Comparison of ENCODE assay signal across 1 cellular context in the genomic region with DNA sequence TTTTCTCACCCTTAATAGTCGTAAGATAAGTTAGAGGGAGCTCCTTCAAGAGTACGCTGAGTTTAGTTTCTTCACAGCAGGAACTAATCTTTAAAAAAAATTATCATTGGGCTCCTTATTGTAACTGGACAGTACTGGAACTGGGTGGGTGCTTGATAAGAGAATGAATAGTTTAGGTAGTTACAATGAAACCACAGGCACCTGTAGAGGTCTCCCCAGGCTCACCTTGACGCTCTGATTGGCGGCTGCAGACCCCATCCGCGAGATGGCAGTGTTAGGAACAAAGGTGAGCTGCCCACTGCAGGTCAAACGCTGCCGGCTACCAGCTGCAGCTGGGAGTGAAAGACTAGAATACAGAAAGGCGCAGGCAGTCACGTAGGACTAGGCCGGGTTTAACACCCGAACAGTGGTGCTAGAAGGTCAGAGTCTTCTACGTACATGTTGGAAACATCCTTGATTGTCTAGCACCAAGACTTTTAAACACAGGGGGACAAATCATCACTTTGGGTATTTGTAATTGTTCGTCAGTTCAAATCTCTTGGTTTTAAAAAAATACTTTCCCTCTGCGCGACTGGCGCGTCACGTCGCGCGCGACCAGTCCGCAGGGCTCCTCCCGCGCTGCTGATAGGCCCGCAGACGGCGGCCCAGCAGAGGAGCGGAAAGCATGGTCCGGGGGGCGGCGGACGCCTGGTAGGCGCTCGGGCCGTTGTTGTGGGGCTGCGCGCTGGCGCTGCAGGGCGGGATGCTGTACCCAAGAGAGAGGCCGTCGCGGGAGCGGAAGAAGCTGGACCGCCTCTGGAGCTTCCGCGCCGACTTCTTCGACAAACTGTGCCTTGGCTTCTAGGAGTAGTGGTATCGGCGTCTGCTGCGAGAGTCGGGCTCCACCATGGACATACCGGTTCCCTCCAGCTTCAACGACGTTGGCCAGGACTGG.
A peak's percentile ranks its signal among the peaks of the same experiment; 100 is the strongest.
TF ChIP-seq lines count a peak whose summit lies in the region.

No MANE protein-coding gene starts in this region.

TF ChIP-seq in HepG2, 621 proteins besides CTCF, POLR2A, EP300 and RAD21 (continued from another document and continues in another):
- TF ChIP-seq, protein P1, sequence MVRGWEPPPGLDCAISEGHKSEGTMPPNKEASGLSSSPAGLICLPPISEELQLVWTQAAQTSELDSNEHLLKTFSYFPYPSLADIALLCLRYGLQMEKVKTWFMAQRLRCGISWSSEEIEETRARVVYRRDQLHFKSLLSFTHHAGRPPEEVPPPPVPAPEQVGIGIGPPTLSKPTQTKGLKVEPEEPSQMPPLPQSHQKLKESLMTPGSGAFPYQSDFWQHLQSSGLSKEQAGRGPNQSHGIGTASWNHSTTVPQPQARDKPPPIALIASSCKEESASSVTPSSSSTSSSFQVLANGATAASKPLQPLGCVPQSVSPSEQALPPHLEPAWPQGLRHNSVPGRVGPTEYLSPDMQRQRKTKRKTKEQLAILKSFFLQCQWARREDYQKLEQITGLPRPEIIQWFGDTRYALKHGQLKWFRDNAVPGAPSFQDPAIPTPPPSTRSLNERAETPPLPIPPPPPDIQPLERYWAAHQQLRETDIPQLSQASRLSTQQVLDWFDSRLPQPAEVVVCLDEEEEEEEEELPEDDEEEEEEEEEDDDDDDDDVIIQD (CRISPR knock-in tag; IDR thresholded peaks at IDR 0.05; ENCODE audit: low read depth), result no peak
- TF ChIP-seq, protein P2, sequence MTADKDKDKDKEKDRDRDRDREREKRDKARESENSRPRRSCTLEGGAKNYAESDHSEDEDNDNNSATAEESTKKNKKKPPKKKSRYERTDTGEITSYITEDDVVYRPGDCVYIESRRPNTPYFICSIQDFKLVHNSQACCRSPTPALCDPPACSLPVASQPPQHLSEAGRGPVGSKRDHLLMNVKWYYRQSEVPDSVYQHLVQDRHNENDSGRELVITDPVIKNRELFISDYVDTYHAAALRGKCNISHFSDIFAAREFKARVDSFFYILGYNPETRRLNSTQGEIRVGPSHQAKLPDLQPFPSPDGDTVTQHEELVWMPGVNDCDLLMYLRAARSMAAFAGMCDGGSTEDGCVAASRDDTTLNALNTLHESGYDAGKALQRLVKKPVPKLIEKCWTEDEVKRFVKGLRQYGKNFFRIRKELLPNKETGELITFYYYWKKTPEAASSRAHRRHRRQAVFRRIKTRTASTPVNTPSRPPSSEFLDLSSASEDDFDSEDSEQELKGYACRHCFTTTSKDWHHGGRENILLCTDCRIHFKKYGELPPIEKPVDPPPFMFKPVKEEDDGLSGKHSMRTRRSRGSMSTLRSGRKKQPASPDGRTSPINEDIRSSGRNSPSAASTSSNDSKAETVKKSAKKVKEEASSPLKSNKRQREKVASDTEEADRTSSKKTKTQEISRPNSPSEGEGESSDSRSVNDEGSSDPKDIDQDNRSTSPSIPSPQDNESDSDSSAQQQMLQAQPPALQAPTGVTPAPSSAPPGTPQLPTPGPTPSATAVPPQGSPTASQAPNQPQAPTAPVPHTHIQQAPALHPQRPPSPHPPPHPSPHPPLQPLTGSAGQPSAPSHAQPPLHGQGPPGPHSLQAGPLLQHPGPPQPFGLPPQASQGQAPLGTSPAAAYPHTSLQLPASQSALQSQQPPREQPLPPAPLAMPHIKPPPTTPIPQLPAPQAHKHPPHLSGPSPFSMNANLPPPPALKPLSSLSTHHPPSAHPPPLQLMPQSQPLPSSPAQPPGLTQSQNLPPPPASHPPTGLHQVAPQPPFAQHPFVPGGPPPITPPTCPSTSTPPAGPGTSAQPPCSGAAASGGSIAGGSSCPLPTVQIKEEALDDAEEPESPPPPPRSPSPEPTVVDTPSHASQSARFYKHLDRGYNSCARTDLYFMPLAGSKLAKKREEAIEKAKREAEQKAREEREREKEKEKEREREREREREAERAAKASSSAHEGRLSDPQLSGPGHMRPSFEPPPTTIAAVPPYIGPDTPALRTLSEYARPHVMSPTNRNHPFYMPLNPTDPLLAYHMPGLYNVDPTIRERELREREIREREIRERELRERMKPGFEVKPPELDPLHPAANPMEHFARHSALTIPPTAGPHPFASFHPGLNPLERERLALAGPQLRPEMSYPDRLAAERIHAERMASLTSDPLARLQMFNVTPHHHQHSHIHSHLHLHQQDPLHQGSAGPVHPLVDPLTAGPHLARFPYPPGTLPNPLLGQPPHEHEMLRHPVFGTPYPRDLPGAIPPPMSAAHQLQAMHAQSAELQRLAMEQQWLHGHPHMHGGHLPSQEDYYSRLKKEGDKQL (CRISPR knock-in tag; IDR thresholded peaks at IDR 0.05; ENCODE audit: low read depth), result no peak
- TF ChIP-seq PLRG1 (conservative IDR thresholded peaks at IDR 0.05), result no peak
- TF ChIP-seq JARID2 (CRISPR knock-in tag; IDR thresholded peaks at IDR 0.05; ENCODE audit: insufficient replicate concordance), result no peak
- no peak for TF ChIP-seq ZC3H4 (CRISPR knock-in tag; IDR thresholded peaks at IDR 0.05; ENCODE audit: borderline replicate concordance)
- no peak for TF ChIP-seq ZNF354B (CRISPR knock-in tag; IDR thresholded peaks at IDR 0.05)
- peak; percentile 66 for TF ChIP-seq KAT8 (CRISPR knock-in tag; IDR thresholded peaks at IDR 0.05)
- peak; percentile 61; the same call in 1 of the 2 replicates for TF ChIP-seq ZNF788 (CRISPR knock-in tag; IDR thresholded peaks at IDR 0.05; ENCODE audit: borderline replicate concordance)
- peak; percentile 81; the same call in 1 of the 2 replicates for TF ChIP-seq ZNF44 (CRISPR knock-in tag; IDR thresholded peaks at IDR 0.05)
- TF ChIP-seq ZNF34 (CRISPR knock-in tag; IDR thresholded peaks at IDR 0.05; ENCODE audit: borderline replicate concordance), result no peak
- peak; percentile 84 for TF ChIP-seq ZNF501 (CRISPR knock-in tag; IDR thresholded peaks at IDR 0.05)
- peak; percentile 76; the same call in 1 of the 2 replicates for TF ChIP-seq ARNT2 (CRISPR knock-in tag; IDR thresholded peaks at IDR 0.05; ENCODE audit: low read depth)
- TF ChIP-seq REXO4 (CRISPR knock-in tag; IDR thresholded peaks at IDR 0.05; ENCODE audit: borderline replicate concordance), result no peak
- TF ChIP-seq HNRNPH1 (optimal IDR thresholded peaks at IDR 0.05; ENCODE audit: low read depth, low read length), result no peak
- peak; percentile 82 for TF ChIP-seq CREB1 (IDR thresholded peaks at IDR 0.05)
- peak; percentile 79; the same call in 1 of the 2 replicates for TF ChIP-seq CREB1 (CRISPR knock-in tag; IDR thresholded peaks at IDR 0.05)
- TF ChIP-seq ZFAT (CRISPR knock-in tag; conservative IDR thresholded peaks at IDR 0.05), result no peak
- no peak for TF ChIP-seq ZNF703 (CRISPR knock-in tag; IDR thresholded peaks at IDR 0.05; ENCODE audit: borderline replicate concordance)
- TF ChIP-seq ERF (CRISPR knock-in tag; IDR thresholded peaks at IDR 0.05), result peak; percentile 39; the same call in 1 of the 2 replicates
- no peak; the same call in 1 of the 2 replicates for TF ChIP-seq HIVEP1 (CRISPR knock-in tag; IDR thresholded peaks at IDR 0.05)
- TF ChIP-seq SUZ12 (IDR thresholded peaks at IDR 0.05; ENCODE audit: low read depth, low read length), result no peak
- peak; percentile 29; the same call in 1 of the 2 replicates for TF ChIP-seq ZNF263 (CRISPR knock-in tag; IDR thresholded peaks at IDR 0.05)
- TF ChIP-seq SAP130 (CRISPR knock-in tag; IDR thresholded peaks at IDR 0.05; ENCODE audit: low read depth), result peak; percentile 70
- TF ChIP-seq HNF4G (IDR thresholded peaks at IDR 0.05; ENCODE audit: borderline replicate concordance, low read depth, low read length), result no peak; the same call in 1 of the 2 replicates
- TF ChIP-seq HNF4G (CRISPR knock-in tag; IDR thresholded peaks at IDR 0.05; ENCODE audit: borderline replicate concordance, low read depth), result no peak
- TF ChIP-seq, protein P3, sequence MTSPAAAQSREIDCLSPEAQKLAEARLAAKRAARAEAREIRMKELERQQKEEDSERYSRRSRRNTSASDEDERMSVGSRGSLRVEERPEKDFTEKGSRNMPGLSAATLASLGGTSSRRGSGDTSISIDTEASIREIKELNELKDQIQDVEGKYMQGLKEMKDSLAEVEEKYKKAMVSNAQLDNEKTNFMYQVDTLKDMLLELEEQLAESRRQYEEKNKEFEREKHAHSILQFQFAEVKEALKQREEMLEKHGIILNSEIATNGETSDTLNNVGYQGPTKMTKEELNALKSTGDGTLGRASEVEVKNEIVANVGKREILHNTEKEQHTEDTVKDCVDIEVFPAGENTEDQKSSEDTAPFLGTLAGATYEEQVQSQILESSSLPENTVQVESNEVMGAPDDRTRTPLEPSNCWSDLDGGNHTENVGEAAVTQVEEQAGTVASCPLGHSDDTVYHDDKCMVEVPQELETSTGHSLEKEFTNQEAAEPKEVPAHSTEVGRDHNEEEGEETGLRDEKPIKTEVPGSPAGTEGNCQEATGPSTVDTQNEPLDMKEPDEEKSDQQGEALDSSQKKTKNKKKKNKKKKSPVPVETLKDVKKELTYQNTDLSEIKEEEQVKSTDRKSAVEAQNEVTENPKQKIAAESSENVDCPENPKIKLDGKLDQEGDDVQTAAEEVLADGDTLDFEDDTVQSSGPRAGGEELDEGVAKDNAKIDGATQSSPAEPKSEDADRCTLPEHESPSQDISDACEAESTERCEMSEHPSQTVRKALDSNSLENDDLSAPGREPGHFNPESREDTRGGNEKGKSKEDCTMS (CRISPR knock-in tag; conservative IDR thresholded peaks at IDR 0.05), result no peak
- TF ChIP-seq MAZ (IDR thresholded peaks at IDR 0.05; ENCODE audit: borderline replicate concordance, low read depth, low read length), result no peak
- TF ChIP-seq MAZ (CRISPR knock-in tag; IDR thresholded peaks at IDR 0.05; ENCODE audit: low read depth), result peak; percentile 17; the same call in 1 of the 2 replicates
- TF ChIP-seq, protein P4, sequence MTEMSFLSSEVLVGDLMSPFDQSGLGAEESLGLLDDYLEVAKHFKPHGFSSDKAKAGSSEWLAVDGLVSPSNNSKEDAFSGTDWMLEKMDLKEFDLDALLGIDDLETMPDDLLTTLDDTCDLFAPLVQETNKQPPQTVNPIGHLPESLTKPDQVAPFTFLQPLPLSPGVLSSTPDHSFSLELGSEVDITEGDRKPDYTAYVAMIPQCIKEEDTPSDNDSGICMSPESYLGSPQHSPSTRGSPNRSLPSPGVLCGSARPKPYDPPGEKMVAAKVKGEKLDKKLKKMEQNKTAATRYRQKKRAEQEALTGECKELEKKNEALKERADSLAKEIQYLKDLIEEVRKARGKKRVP (CRISPR knock-in tag; IDR thresholded peaks at IDR 0.05), result no peak
- TF ChIP-seq SRSF4 (IDR thresholded peaks at IDR 0.05; ENCODE audit: low read depth, low read length, poor library complexity, severe bottlenecking), result no peak
- TF ChIP-seq PAWR (CRISPR knock-in tag; IDR thresholded peaks at IDR 0.05; ENCODE audit: borderline replicate concordance), result no peak
- no peak for TF ChIP-seq ZNF839 (CRISPR knock-in tag; IDR thresholded peaks at IDR 0.05; ENCODE audit: borderline replicate concordance)
- TF ChIP-seq, protein P5, sequence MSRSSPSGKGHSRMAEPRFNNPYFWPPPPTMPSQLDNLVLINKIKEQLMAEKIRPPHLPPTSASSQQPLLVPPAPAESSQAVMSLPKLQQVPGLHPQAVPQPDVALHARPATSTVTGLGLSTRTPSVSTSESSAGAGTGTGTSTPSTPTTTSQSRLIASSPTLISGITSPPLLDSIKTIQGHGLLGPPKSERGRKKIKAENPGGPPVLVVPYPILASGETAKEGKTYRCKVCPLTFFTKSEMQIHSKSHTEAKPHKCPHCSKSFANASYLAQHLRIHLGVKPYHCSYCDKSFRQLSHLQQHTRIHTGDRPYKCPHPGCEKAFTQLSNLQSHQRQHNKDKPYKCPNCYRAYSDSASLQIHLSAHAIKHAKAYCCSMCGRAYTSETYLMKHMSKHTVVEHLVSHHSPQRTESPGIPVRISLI (CRISPR knock-in tag; IDR thresholded peaks at IDR 0.05; ENCODE audit: borderline replicate concordance), result no peak
- no peak for TF ChIP-seq ZKSCAN8 (CRISPR knock-in tag; IDR thresholded peaks at IDR 0.05; ENCODE audit: borderline replicate concordance)
- TF ChIP-seq, protein P6, sequence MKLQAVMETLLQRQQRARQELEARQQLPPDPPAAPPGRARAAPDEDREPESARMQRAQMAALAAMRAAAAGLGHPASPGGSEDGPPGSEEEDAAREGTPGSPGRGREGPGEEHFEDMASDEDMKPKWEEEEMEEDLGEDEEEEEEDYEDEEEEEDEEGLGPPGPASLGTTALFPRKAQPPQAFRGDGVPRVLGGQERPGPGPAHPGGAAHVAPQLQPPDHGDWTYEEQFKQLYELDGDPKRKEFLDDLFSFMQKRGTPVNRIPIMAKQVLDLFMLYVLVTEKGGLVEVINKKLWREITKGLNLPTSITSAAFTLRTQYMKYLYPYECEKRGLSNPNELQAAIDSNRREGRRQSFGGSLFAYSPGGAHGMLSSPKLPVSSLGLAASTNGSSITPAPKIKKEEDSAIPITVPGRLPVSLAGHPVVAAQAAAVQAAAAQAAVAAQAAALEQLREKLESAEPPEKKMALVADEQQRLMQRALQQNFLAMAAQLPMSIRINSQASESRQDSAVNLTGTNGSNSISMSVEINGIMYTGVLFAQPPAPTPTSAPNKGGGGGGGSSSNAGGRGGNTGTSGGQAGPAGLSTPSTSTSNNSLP (IDR thresholded peaks at IDR 0.05; ENCODE audit: low read depth, low read length), result no peak
- peak; percentile 45 for TF ChIP-seq TEAD3 (CRISPR knock-in tag; optimal IDR thresholded peaks at IDR 0.05; ENCODE audit: borderline replicate concordance)
- TF ChIP-seq, protein P7, sequence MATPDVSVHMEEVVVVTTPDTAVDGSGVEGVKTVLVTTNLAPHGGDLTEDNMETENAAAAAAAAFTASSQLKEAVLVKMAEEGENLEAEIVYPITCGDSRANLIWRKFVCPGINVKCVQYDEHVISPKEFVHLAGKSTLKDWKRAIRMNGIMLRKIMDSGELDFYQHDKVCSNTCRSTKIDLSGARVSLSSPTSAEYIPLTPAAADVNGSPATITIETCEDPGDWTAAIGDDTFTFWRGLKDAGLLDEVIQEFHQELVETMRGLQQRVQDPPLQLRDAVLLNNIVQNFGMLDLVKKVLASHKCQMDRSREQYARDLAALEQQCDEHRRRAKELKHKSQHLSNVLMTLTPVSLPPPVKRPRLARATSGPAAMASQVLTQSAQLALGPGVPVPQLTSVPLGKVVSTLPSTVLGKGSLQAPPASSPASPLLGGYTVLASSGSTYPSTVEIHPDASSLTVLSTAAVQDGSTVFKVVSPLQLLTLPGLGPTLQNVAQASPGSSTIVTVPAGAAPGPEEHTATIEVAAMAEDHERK (CRISPR knock-in tag; IDR thresholded peaks at IDR 0.05; ENCODE audit: low read depth), result no peak
- peak; percentile 62; the same call in 1 of the 2 replicates for TF ChIP-seq ZNF766 (CRISPR knock-in tag; IDR thresholded peaks at IDR 0.05; ENCODE audit: borderline replicate concordance)
- TF ChIP-seq, protein P8, sequence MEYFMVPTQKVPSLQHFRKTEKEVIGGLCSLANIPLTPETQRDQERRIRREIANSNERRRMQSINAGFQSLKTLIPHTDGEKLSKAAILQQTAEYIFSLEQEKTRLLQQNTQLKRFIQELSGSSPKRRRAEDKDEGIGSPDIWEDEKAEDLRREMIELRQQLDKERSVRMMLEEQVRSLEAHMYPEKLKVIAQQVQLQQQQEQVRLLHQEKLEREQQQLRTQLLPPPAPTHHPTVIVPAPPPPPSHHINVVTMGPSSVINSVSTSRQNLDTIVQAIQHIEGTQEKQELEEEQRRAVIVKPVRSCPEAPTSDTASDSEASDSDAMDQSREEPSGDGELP (IDR thresholded peaks at IDR 0.05; ENCODE audit: borderline replicate concordance, low read depth), result peak; percentile 91
- TF ChIP-seq AKAP8 (CRISPR knock-in tag; IDR thresholded peaks at IDR 0.05), result no peak
- TF ChIP-seq DMAP1 (CRISPR knock-in tag; IDR thresholded peaks at IDR 0.05), result no peak
